Comparison of ENCODE assay signal across 17 cellular contexts in genomic region chr12:72872488-72872887, GRCh38.
DNase-seq lines count a peak whose midpoint lies in the region; ATAC-seq and TF ChIP-seq lines count a peak whose summit lies in the region.
"Had no signal": no experiment of that assay in that cellular context is flagged by ENCODE, and none has a peak within 500 bp of the region (broad histone marks: within the 10 kb centered on the region; RNA-seq: fewer than 3 reads in every experiment).

No MANE protein-coding gene starts in this region.

- ATAC-seq in HG03039 (IDR thresholded peaks at IDR 0.05; ENCODE audit: unreplicated experiment) = no peak
- ATAC-seq: HCT116, heart right ventricle, mucosa of descending colon, T-helper 17 cell had no signal

- no peak overlapping the region for H3K9ac ChIP-seq in iPS-20b (ENCODE audit: low read depth, low read length)

- H3K4me1 ChIP-seq in iPS-20b (ENCODE audit: insufficient read depth, low read length) = peaks cover 9% of the 10 kb centered on the region
- H3K4me1 ChIP-seq in uterus = no peaks in the 10 kb centered on the region
- H3K4me1 ChIP-seq: heart right ventricle had no signal

- H3K27me3 ChIP-seq in H7 (ENCODE audit: control insufficient read depth, insufficient read depth, low read length) = no peaks in the 10 kb centered on the region
- no peaks in the 10 kb centered on the region for H3K27me3 ChIP-seq in iPS-20b (ENCODE audit: insufficient read depth, low read length)
- no peaks in the 10 kb centered on the region for H3K27me3 ChIP-seq in uterus
- H3K27me3 ChIP-seq: heart right ventricle had no signal

- TF ChIP-seq POLR2A in uterus (IDR thresholded peaks at IDR 0.05) = no peak

- peaks cover 10% of the 10 kb centered on the region; the same call in 1 of the 2 replicates for H3K9me3 ChIP-seq in iPS-20b (ENCODE audit: insufficient read depth, low read depth, low read length)
- no peaks in the 10 kb centered on the region for H3K9me3 ChIP-seq in uterus

- DNase-seq in H7 = peak; percentile 7
- DNase-seq in NCI-H1417 treated with DMSO at 0.1 percent for 48 hours (lab: John Stamatoyannopoulos, UW) = peak; percentile 99
- DNase-seq in NCI-H69 (lab: John Stamatoyannopoulos, UW) = peak; percentile 87
- no peak for DNase-seq in AG08395 (ENCODE audit: low spot score)
- no peak for DNase-seq in activated CD4-positive, alpha-beta T cell treated with anti-CD3 and anti-CD28 coated beads for 48 hours
- no peak for DNase-seq in uterus
- DNase-seq: activated CD4-positive, alpha-beta T cell treated with anti-CD3 and anti-CD28 coated beads, Interleukin-2, amount 10 ng/mL, durations not matched to agents 7 days and 5 days; C1 segment of cervical spinal cord; Calu3; heart right ventricle; mucosa of descending colon; NCI-H1092 treated with DMSO at 0.1 percent for 48 hours; T-helper 17 cell had no signal

- intact Hi-C loops in uterus (cut with DNase I; ENCODE audit: low total_unique reads) = no loop called here

- H3K27ac ChIP-seq in iPS-20b (ENCODE audit: low read length) (no peak overlapping the region), uterus (no peak overlapping the region)
- H3K27ac ChIP-seq: heart right ventricle, SK-N-MC had no signal

- H3K4me3 ChIP-seq in H7 (ENCODE audit: insufficient read depth, low read depth, low read length) (no peak overlapping the region), iPS-20b (ENCODE audit: low read length) (peak overlapping the region; percentile 0; the same call in 1 of the 2 replicates), uterus (no peak overlapping the region)
- H3K4me3 ChIP-seq: heart right ventricle, mucosa of descending colon, SK-N-MC had no signal

- no peak for TF ChIP-seq CTCF in uterus (IDR thresholded peaks at IDR 0.05)

- H3K36me3 ChIP-seq in H7 (replicated peaks; ENCODE audit: control insufficient read depth, insufficient read depth, low read length) = no peaks in the 10 kb centered on the region
- no peaks in the 10 kb centered on the region for H3K36me3 ChIP-seq in iPS-20b (ENCODE audit: insufficient read depth, low read depth, low read length)
- H3K36me3 ChIP-seq in uterus = no peaks in the 10 kb centered on the region
- H3K36me3 ChIP-seq: heart right ventricle had no signal

Comparison
In these comparisons a context has a peak if more than half of its experiments do, and no peak if none do; other contexts are left out.
1. DNase-seq: peak in H7 (single experiment), NCI-H1417 treated with DMSO at 0.1 percent for 48 hours (single experiment) and NCI-H69 (single experiment); none in AG08395 (single experiment), activated CD4-positive, alpha-beta T cell treated with anti-CD3 and anti-CD28 coated beads for 48 hours (single experiment) and uterus (0 of 2).